Comparison of ENCODE assay signal across 8 cellular contexts in genomic region chr12:96035283-96036236, GRCh38. TPM values are rescaled to one million over a fixed set of nuclear protein-coding genes. Genes with fewer than 3 reads are reported as not detected.
DNase-seq lines count a peak whose midpoint lies in the region; TF ChIP-seq lines count a peak whose summit lies in the region.

Gene LTA4H (minus strand): TSS chr12:96035587. CDS start chr12:96035519, 68 bp downstream.

- H3K27me3 Mint-ChIP-seq in HFFc6 (ENCODE audit: insufficient read depth): no peaks in the 10 kb centered on the region

- no peak for TF ChIP-seq CTCF in HFFc6 (IDR thresholded peaks at IDR 0.05)

- H3K36me3 Mint-ChIP-seq in HFFc6 (ENCODE audit: low read depth): no peaks in the 10 kb centered on the region

- no peaks in the 10 kb centered on the region for H3K9me3 Mint-ChIP-seq in HFFc6

- no peaks in the 10 kb centered on the region for H3K4me1 Mint-ChIP-seq in HFFc6 (ENCODE audit: low read depth)

- in situ Hi-C loops in SK-MEL-5 (cut with HindIII; ENCODE audit: low pct_unique_long_range_greater_than_20kb, low sequenced_read_pairs): no loop called here

- no peak within 1 kb of the TSS for H3K4me3 Mint-ChIP-seq in HFFc6

- peak; percentile 95 for DNase-seq in GM04504 (ENCODE audit: low read depth)
- peak; percentile 94 for DNase-seq in HFFc6
- DNase-seq in NAMALWA (ENCODE audit: low spot score): peak; percentile 99
- DNase-seq in SK-MEL-5 (ENCODE audit: low read depth, low spot score): peak; percentile 99
- peak; percentile 96 for DNase-seq in activated naive CD4-positive, alpha-beta T cell treated with Interleukin-2 at 50 U/mL for 16 hours
- peak; percentile 95 for DNase-seq in germinal center (ENCODE audit: low spot score)
- peak; percentile 96 for DNase-seq in non-pigmented ciliary epithelial cell (ENCODE audit: low read depth)
- DNase-seq in superior temporal gyrus (ENCODE audit: extremely low spot score): peak; percentile 99

- no peak within 1 kb of the TSS for H3K27ac Mint-ChIP-seq in HFFc6

RNA-seq across cellular contexts. Expression of gene LTA4H, which starts in this region (rescaled TPM):
- total RNA-seq in HFFc6 (2021; fragmentation: NEBNext Ultra II Directional; extraction: Animal tissue kit (Norgen Biotek cat#: 25700)): 10 to 100 TPM; 50.2 to 59.0 (median 51.6) TPM
- 85.2 and 88.4 TPM in 2 replicates for total RNA-seq in SK-MEL-5 (2014; rRNA removed; shearing (Covaris generic))
- 56.4 and 62.5 TPM in 2 replicates for polyA plus RNA-seq in SK-MEL-5 (2015; cell fraction: cytosol; rRNA removed)
- 110 and 112 TPM in 2 replicates for polyA plus RNA-seq in SK-MEL-5 (2015; cell fraction: nucleus; rRNA removed)

Comparison
In these comparisons a context has a peak if more than half of its experiments do, and no peak if none do; other contexts are left out.
1. Peak in every context shown above with its lines: DNase-seq.